Comparison of ENCODE assay signal across 8 cellular contexts in genomic region chr1:183470147-183470960, GRCh38. TPM values are rescaled to one million over a fixed set of nuclear protein-coding genes. Genes with fewer than 3 reads are reported as not detected.
DNase-seq lines count a peak whose midpoint lies in the region; ATAC-seq and TF ChIP-seq lines count a peak whose summit lies in the region.

No MANE protein-coding gene starts in this region.

- no peaks in the 10 kb centered on the region for H3K9me3 Mint-ChIP-seq in CD8-positive, alpha-beta memory T cell
- H3K9me3 Mint-ChIP-seq in IgD-negative memory B cell = no peaks in the 10 kb centered on the region

- peak; percentile 64 for TF ChIP-seq CTCF in OCI-LY1 (IDR thresholded peaks at IDR 0.05; ENCODE audit: low read length)

- peak overlapping the region; percentile 17 for H2AFZ ChIP-seq in OCI-LY1 (ENCODE audit: low read length)

- POLR2A ChIA-PET in CD8-positive, alpha-beta memory T cell (lab: Charles Lee) = interaction anchor here (0.6 to 1.0 kb wide), 2 partner anchors 48 to 214 kb away, joined by 3 read pairs; no protein-coding TSS in a partner anchor

- peak overlapping the region; percentile 99 for H3K27ac ChIP-seq in CD8-positive, alpha-beta memory T cell (ENCODE audit: low read depth, low read length)
- peak overlapping the region; percentile 83 for H3K27ac ChIP-seq in OCI-LY1 (ENCODE audit: low read depth, low read length, poor library complexity, severe bottlenecking)
- H3K27ac ChIP-seq in epithelial cell of prostate = peak overlapping the region; percentile 93

- H4K20me1 ChIP-seq in OCI-LY1 (ENCODE audit: insufficient read depth, low read length) = no peaks in the 10 kb centered on the region

- CTCF ChIA-PET in CD8-positive, alpha-beta memory T cell (lab: Charles Lee) = interaction anchor here (0.7 to 1.1 kb wide), 4 partner anchors 19 to 215 kb away, joined by 3 to 6 read pairs (median 3); no protein-coding TSS in a partner anchor

- peak overlapping the region; percentile 95 for H3K4me3 ChIP-seq in CD8-positive, alpha-beta memory T cell (ENCODE audit: low read length)
- H3K4me3 ChIP-seq in OCI-LY1 (ENCODE audit: low read depth, low read length, poor library complexity, severe bottlenecking) = peak overlapping the region; percentile 98

- DNase-seq in CD8-positive, alpha-beta memory T cell = peak; percentile 85 to 93 (median 88)
- DNase-seq in activated T-cell treated with anti-CD3 and anti-CD28 coated beads for 24 hours (ENCODE audit: low read depth) (peak; percentile 87), epithelial cell of prostate (ENCODE audit: low read depth, low spot score) (no peak), mucosa of gallbladder (ENCODE audit: low spot score) (peak; percentile 91)
- peak; percentile 83 to 89 for DNase-seq in stimulated activated CD8-positive, alpha-beta memory T cell treated with anti-CD3 and anti-CD28 coated beads, Interleukin-4, amount 100 ng/mL, for 4 hours (ENCODE audit: low read depth in 2 of 2, low spot score in 1 of 2)

- H3K4me1 ChIP-seq in CD8-positive, alpha-beta memory T cell (ENCODE audit: insufficient read depth, low read length) = peaks cover 24% of the 10 kb centered on the region
- peaks cover 17% of the 10 kb centered on the region for H3K4me1 ChIP-seq in OCI-LY1 (ENCODE audit: insufficient read depth, low read length, severe bottlenecking)

- peak overlapping the region; percentile 96 to 100 (median 100) for H3K27ac Mint-ChIP-seq in CD8-positive, alpha-beta memory T cell
- peak overlapping the region; percentile 91 to 99 (median 98) for H3K27ac Mint-ChIP-seq in IgD-negative memory B cell

- peak overlapping the region; percentile 98 for H3K9ac ChIP-seq in OCI-LY1 (ENCODE audit: low read length)

- H3K4me2 ChIP-seq in OCI-LY1 (ENCODE audit: low read length) = peak overlapping the region; percentile 94

- H3K36me3 ChIP-seq in CD8-positive, alpha-beta memory T cell (ENCODE audit: insufficient read depth, low read length) = peaks cover 2% of the 10 kb centered on the region
- H3K36me3 ChIP-seq in OCI-LY1 (ENCODE audit: insufficient read depth, low read length) = no peaks in the 10 kb centered on the region

- H3F3A ChIP-seq in OCI-LY1 (ENCODE audit: insufficient read depth, low read length) = no peaks in the 10 kb centered on the region

- peak overlapping the region; percentile 96 to 100 (median 99) for H3K4me3 Mint-ChIP-seq in CD8-positive, alpha-beta memory T cell
- H3K4me3 Mint-ChIP-seq in IgD-negative memory B cell = peak overlapping the region; percentile 87 to 99 (median 98)

- peaks cover 0 to 26% (median 0%) of the 10 kb centered on the region in 3 donors for H3K36me3 Mint-ChIP-seq in CD8-positive, alpha-beta memory T cell
- H3K36me3 Mint-ChIP-seq in IgD-negative memory B cell = no peaks in the 10 kb centered on the region

- peaks cover 3 to 6% of the 10 kb centered on the region in 2 donors for H3K27me3 Mint-ChIP-seq in CD8-positive, alpha-beta memory T cell
- no peaks in the 10 kb centered on the region for H3K27me3 Mint-ChIP-seq in IgD-negative memory B cell

- no peaks in the 10 kb centered on the region for H3K27me3 ChIP-seq in CD8-positive, alpha-beta memory T cell (ENCODE audit: insufficient read depth, low read length, poor library complexity, severe bottlenecking)
- no peaks in the 10 kb centered on the region for H3K27me3 ChIP-seq in OCI-LY1 (ENCODE audit: insufficient read depth, low read length)

- H3K79me2 ChIP-seq in OCI-LY1 (ENCODE audit: insufficient read depth, low read length) = peaks cover 28% of the 10 kb centered on the region

- no peaks in the 10 kb centered on the region for H3K9me3 ChIP-seq in CD8-positive, alpha-beta memory T cell (ENCODE audit: low read length)
- no peaks in the 10 kb centered on the region for H3K9me3 ChIP-seq in OCI-LY1 (ENCODE audit: low read length)

- no peaks in the 10 kb centered on the region for H3K9me2 ChIP-seq in OCI-LY1 (ENCODE audit: low read depth, low read length)

- peaks cover 26 to 30% (median 29%) of the 10 kb centered on the region in 3 donors for H3K4me1 Mint-ChIP-seq in CD8-positive, alpha-beta memory T cell
- peaks cover 7 to 16% (median 13%) of the 10 kb centered on the region in 3 donors for H3K4me1 Mint-ChIP-seq in IgD-negative memory B cell

- ATAC-seq in GM21423 (IDR thresholded peaks at IDR 0.05; ENCODE audit: unreplicated experiment) = peak; percentile 36

RNA-seq across cellular contexts. Expression of gene SMG7, which starts 1.9 kb away (rescaled TPM):
- total RNA-seq in CD8-positive, alpha-beta memory T cell = 10 to 100 TPM; 72.7 to 74.7 TPM
- 30.5 TPM for polyA plus RNA-seq in CD8-positive, alpha-beta memory T cell
- polyA plus RNA-seq in IgD-negative memory B cell = 34.4 TPM
- 70.0 TPM for total RNA-seq in mucosa of gallbladder

RNA-seq across cellular contexts. Expression of gene NMNAT2, which starts 52.2 kb away (rescaled TPM):
- total RNA-seq in CD8-positive, alpha-beta memory T cell = not detected
- not detected for polyA plus RNA-seq in CD8-positive, alpha-beta memory T cell
- polyA plus RNA-seq in IgD-negative memory B cell = not detected
- total RNA-seq in mucosa of gallbladder = 16.9 TPM

Comparison
In these comparisons a context has a peak if more than half of its experiments do, and no peak if none do; other contexts are left out.
1. RNA of gene NMNAT2, which starts 52.2 kb away (total RNA-seq): 16.9 TPM in mucosa of gallbladder (single experiment); not detected in CD8-positive, alpha-beta memory T cell; every median in the first group is over 10 times any median in the second.
2. Peak in every context shown above with its lines, with median percentiles within 50 percentile points of each other: H3K27ac ChIP-seq.